In the genomic region with DNA sequence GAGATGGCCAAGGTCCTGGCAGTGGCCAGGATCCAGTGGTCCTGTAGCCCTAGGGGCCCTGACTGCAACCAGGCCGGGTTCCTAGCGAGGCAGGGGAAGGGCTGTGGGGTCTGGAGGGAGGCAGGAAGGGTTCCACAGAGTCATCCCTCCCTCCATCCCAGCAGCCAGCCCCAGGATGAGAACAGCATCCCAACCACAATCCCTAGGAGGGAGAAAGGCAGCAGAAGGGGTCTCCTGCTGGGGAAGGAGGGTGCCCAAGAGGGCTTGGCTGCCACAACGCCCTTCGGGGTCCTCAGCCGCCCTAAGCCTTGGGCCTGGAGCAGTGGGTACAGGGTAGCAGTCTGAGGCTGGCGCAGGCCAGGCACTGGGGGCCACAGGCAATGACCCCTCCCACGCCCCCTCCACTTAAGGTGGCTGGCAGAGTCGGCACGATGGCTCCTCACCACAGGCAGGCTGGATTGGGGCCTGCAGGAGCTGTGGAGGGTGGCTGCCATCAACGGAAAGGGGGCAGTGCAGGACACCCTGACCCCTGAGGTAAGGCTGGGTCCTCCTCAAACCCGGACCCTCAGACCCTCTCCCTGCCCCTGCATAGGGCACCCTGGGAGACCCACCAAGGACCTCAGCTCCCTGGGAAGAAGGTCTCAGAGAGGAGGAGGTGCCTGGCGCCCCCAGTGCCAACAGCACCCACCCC, we compare ENCODE assay signal across 1 cellular context.
TF ChIP-seq lines count a peak whose summit lies in the region.

No MANE protein-coding gene starts in this region.

TF ChIP-seq in SK-N-SH treated with all-trans-retinoic acid at 6 μM for 48 hours, 23 proteins besides CTCF, POLR2A, EP300 and RAD21 (continued from another document):
- TF ChIP-seq, protein P1, sequence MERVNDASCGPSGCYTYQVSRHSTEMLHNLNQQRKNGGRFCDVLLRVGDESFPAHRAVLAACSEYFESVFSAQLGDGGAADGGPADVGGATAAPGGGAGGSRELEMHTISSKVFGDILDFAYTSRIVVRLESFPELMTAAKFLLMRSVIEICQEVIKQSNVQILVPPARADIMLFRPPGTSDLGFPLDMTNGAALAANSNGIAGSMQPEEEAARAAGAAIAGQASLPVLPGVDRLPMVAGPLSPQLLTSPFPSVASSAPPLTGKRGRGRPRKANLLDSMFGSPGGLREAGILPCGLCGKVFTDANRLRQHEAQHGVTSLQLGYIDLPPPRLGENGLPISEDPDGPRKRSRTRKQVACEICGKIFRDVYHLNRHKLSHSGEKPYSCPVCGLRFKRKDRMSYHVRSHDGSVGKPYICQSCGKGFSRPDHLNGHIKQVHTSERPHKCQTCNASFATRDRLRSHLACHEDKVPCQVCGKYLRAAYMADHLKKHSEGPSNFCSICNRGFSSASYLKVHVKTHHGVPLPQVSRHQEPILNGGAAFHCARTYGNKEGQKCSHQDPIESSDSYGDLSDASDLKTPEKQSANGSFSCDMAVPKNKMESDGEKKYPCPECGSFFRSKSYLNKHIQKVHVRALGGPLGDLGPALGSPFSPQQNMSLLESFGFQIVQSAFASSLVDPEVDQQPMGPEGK (CRISPR knock-in tag; IDR thresholded peaks at IDR 0.05; ENCODE audit: borderline replicate concordance) = no peak
- TF ChIP-seq TOX (CRISPR knock-in tag; IDR thresholded peaks at IDR 0.05; ENCODE audit: borderline replicate concordance) (no peak), ISL1 (CRISPR knock-in tag; IDR thresholded peaks at IDR 0.05) (no peak), ZNF8 (CRISPR knock-in tag; IDR thresholded peaks at IDR 0.05) (no peak)
- TF ChIP-seq, protein P2, sequence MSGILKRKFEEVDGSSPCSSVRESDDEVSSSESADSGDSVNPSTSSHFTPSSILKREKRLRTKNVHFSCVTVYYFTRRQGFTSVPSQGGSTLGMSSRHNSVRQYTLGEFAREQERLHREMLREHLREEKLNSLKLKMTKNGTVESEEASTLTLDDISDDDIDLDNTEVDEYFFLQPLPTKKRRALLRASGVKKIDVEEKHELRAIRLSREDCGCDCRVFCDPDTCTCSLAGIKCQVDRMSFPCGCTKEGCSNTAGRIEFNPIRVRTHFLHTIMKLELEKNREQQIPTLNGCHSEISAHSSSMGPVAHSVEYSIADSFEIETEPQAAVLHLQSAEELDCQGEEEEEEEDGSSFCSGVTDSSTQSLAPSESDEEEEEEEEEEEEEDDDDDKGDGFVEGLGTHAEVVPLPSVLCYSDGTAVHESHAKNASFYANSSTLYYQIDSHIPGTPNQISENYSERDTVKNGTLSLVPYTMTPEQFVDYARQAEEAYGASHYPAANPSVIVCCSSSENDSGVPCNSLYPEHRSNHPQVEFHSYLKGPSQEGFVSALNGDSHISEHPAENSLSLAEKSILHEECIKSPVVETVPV (CRISPR knock-in tag; IDR thresholded peaks at IDR 0.05) = no peak
